Comparison of ENCODE assay signal across 31 cellular contexts in genomic region chr3:171672538-171672937, GRCh38.
"Had no signal": no experiment of that assay in that cellular context is flagged by ENCODE, and none has a peak within 500 bp of the region (broad histone marks: within the 10 kb centered on the region; RNA-seq: fewer than 3 reads in every experiment).

No MANE protein-coding gene starts in this region.

- H3K9me3 ChIP-seq: ovary, psoas muscle, spleen, suprapubic skin, testis, tibial artery, transverse colon, vagina had no signal

- DNase-seq: natural killer cell; occipital lobe; ovary; posterior cingulate gyrus; psoas muscle; right cardiac atrium; spleen; stimulated activated CD4-positive, alpha-beta T cell treated with anti-CD3 and anti-CD28 coated beads, Interleukin-12 subunit alpha, Interleukin-12 subunit beta, amount 100 ng/mL, for 4 hours; stimulated activated CD4-positive, alpha-beta T cell treated with anti-CD3 and anti-CD28 coated beads, Interleukin-1b, Interleukin-23, amount 100 ng/mL, for 48 hours; stimulated activated CD4-positive, alpha-beta T cell treated with anti-CD3 and anti-CD28 coated beads, Interleukin-4, amount 100 ng/mL, for 1 hour; stimulated activated CD4-positive, alpha-beta T cell treated with anti-CD3 and anti-CD28 coated beads, Interleukin-4, amount 100 ng/mL, for 4 hours; stimulated activated CD8-positive, alpha-beta memory T cell treated with anti-CD3 and anti-CD28 coated beads, Interleukin-4, amount 100 ng/mL, for 48 hours; stimulated activated naive CD4-positive, alpha-beta T cell; stimulated activated naive CD8-positive, alpha-beta T cell treated with anti-CD3 and anti-CD28 coated beads, Interleukin-15, amount 100 ng/mL, for 72 hours; stimulated activated naive CD8-positive, alpha-beta T cell treated with anti-CD3 and anti-CD28 coated beads, Interleukin-15, Interleukin-2, amounts not matched to agents 100 U/mL and 50 U/mL, for 24 hours; substantia nigra; testis; tibial artery; transverse colon had no signal

- H3K4me1 ChIP-seq: neural progenitor cell, parathyroid adenoma, suprapubic skin, testis, tibial artery, vagina had no signal

- H3K4me3 ChIP-seq: neural progenitor cell, ovary, psoas muscle, skin epidermis, smooth muscle cell, spleen, suprapubic skin, testis, tibial artery, transverse colon, vagina had no signal

- ATAC-seq: natural killer cell; psoas muscle; right cardiac atrium; sciatic nerve; stimulated activated memory B cell treated with anti-CD40 and anti-IgM and Interleukin-4, amounts not matched to agents 10 μg/mL and 1 μg/mL and 100 μg/mL, for 72 hours; stimulated activated naive CD8-positive, alpha-beta T cell treated with anti-CD3 and anti-CD28 coated beads, Interleukin-15, amount 100 ng/mL, for 72 hours; stimulated activated naive CD8-positive, alpha-beta T cell treated with anti-CD3 and anti-CD28 coated beads, Interleukin-15, Interleukin-2, amounts not matched to agents 100 U/mL and 50 U/mL, for 24 hours had no signal

- H3K9me3 Mint-ChIP-seq: natural killer cell; neural progenitor cell; stimulated activated memory B cell treated with anti-CD40 and anti-IgM and Interleukin-4, amounts not matched to agents 10 μg/mL and 1 μg/mL and 100 μg/mL, for 72 hours; stimulated activated naive CD8-positive, alpha-beta T cell treated with anti-CD3 and anti-CD28 coated beads, Interleukin-15, amount 100 ng/mL, for 72 hours; type B pancreatic cell had no signal

- H3K27ac Mint-ChIP-seq: natural killer cell; nephron; neural progenitor cell; stimulated activated memory B cell treated with anti-CD40 and anti-IgM and Interleukin-4, amounts not matched to agents 10 μg/mL and 1 μg/mL and 100 μg/mL, for 72 hours; type B pancreatic cell had no signal

- H3K79me2 ChIP-seq: parathyroid adenoma had no signal

- H2AFZ ChIP-seq: neural progenitor cell, parathyroid adenoma had no signal

- H3K27ac ChIP-seq: neural progenitor cell, ovary, parathyroid adenoma, psoas muscle, skin epidermis, spleen, suprapubic skin, testis, tibial artery, transverse colon, vagina had no signal

- H3K9ac ChIP-seq: neural progenitor cell, parathyroid adenoma had no signal

- H3K36me3 ChIP-seq: neural progenitor cell, ovary, vagina had no signal

- H3K4me3 Mint-ChIP-seq: natural killer cell; nephron; neural progenitor cell; stimulated activated memory B cell treated with anti-CD40 and anti-IgM and Interleukin-4, amounts not matched to agents 10 μg/mL and 1 μg/mL and 100 μg/mL, for 72 hours; stimulated activated naive CD8-positive, alpha-beta T cell treated with anti-CD3 and anti-CD28 coated beads, Interleukin-15, amount 100 ng/mL, for 72 hours; type B pancreatic cell had no signal

- H3K27me3 ChIP-seq: neural progenitor cell, ovary, spleen, suprapubic skin, testis, tibial artery, transverse colon, vagina had no signal

- H3K4me2 ChIP-seq: neural progenitor cell, smooth muscle cell had no signal

- FAIRE-seq: urothelium cell line had no signal

- H3K4me1 Mint-ChIP-seq: natural killer cell; nephron; neural progenitor cell; stimulated activated memory B cell treated with anti-CD40 and anti-IgM and Interleukin-4, amounts not matched to agents 10 μg/mL and 1 μg/mL and 100 μg/mL, for 72 hours; stimulated activated naive CD8-positive, alpha-beta T cell treated with anti-CD3 and anti-CD28 coated beads, Interleukin-15, amount 100 ng/mL, for 72 hours had no signal

- H3K36me3 Mint-ChIP-seq: natural killer cell; neural progenitor cell; stimulated activated memory B cell treated with anti-CD40 and anti-IgM and Interleukin-4, amounts not matched to agents 10 μg/mL and 1 μg/mL and 100 μg/mL, for 72 hours had no signal

- H3K27me3 Mint-ChIP-seq: progenitor cell of endocrine pancreas; stimulated activated memory B cell treated with anti-CD40 and anti-IgM and Interleukin-4, amounts not matched to agents 10 μg/mL and 1 μg/mL and 100 μg/mL, for 72 hours; type B pancreatic cell had no signal
